ENCODE assay signal across 27 cellular contexts in genomic region chr9:8337834-8338233, GRCh38.
"Had no signal": no experiment of that assay in that cellular context is flagged by ENCODE, and none has a peak within 500 bp of the region (broad histone marks: within the 10 kb centered on the region; RNA-seq: fewer than 3 reads in every experiment).

No MANE protein-coding gene starts in this region.

- H3K4me3 Mint-ChIP-seq: immature natural killer cell; memory B cell; mesothelial cell of epicardium; naive thymus-derived CD4-positive, alpha-beta T cell; stimulated activated memory B cell treated with anti-CD40 and anti-IgM and Interleukin-4, amounts not matched to agents 10 μg/mL and 1 μg/mL and 100 μg/mL, for 72 hours; stimulated activated naive CD8-positive, alpha-beta T cell treated with anti-CD3 and anti-CD28 coated beads, Interleukin-15, Interleukin-2, amounts not matched to agents 100 ng/mL and 50 ng/mL, for 24 hours had no signal

- H3K9me3 Mint-ChIP-seq: immature natural killer cell; stimulated activated memory B cell treated with anti-CD40 and anti-IgM and Interleukin-4, amounts not matched to agents 10 μg/mL and 1 μg/mL and 100 μg/mL, for 72 hours; stimulated activated naive CD8-positive, alpha-beta T cell treated with anti-CD3 and anti-CD28 coated beads, Interleukin-15, Interleukin-2, amounts not matched to agents 100 ng/mL and 50 ng/mL, for 24 hours had no signal

- ATAC-seq: naive thymus-derived CD4-positive, alpha-beta T cell; stimulated activated memory B cell treated with anti-CD40 and anti-IgM and Interleukin-4, amounts not matched to agents 10 μg/mL and 1 μg/mL and 100 μg/mL, for 72 hours; upper lobe of right lung had no signal

- H3K79me2 ChIP-seq: parathyroid adenoma had no signal

- H2AFZ ChIP-seq: parathyroid adenoma had no signal

- H3K9me3 ChIP-seq: esophagus squamous epithelium, heart right ventricle, neutrophil, sigmoid colon, suprapubic skin, transverse colon, upper lobe of right lung, uterus had no signal

- H3K27me3 Mint-ChIP-seq: progenitor cell of endocrine pancreas; stimulated activated memory B cell treated with anti-CD40 and anti-IgM and Interleukin-4, amounts not matched to agents 10 μg/mL and 1 μg/mL and 100 μg/mL, for 72 hours had no signal

- H3K4me3 ChIP-seq: coronary artery, esophagus squamous epithelium, heart right ventricle, lung, sigmoid colon, suprapubic skin, transverse colon, upper lobe of right lung, uterus had no signal

- H3K4me1 ChIP-seq: esophagus squamous epithelium, parathyroid adenoma, sigmoid colon, suprapubic skin, upper lobe of right lung, uterus had no signal

- H3K36me3 Mint-ChIP-seq: immature natural killer cell; memory B cell; naive thymus-derived CD4-positive, alpha-beta T cell; stimulated activated memory B cell treated with anti-CD40 and anti-IgM and Interleukin-4, amounts not matched to agents 10 μg/mL and 1 μg/mL and 100 μg/mL, for 72 hours had no signal

- H3K36me3 ChIP-seq: esophagus squamous epithelium, heart right ventricle, neutrophil, sigmoid colon, suprapubic skin, transverse colon, upper lobe of right lung, uterus had no signal

- DNase-seq: effector memory CD4-positive, alpha-beta T cell; erythroblast; esophagus squamous epithelium; foreskin melanocyte; glutamatergic neuron; heart right ventricle; hypothalamus; immature natural killer cell; islet precursor cell; kidney glomerular epithelial cell; naive thymus-derived CD4-positive, alpha-beta T cell; sigmoid colon; stimulated activated CD4-positive, alpha-beta T cell treated with anti-CD3 and anti-CD28 coated beads, Interleukin-2, amount 100 ng/mL, for 24 hours; stimulated activated CD4-positive, alpha-beta T cell treated with anti-CD3 and anti-CD28 coated beads, Interleukin-4, amount 100 ng/mL, for 24 hours; transverse colon; upper lobe of right lung; uterus had no signal

- H3K9ac ChIP-seq: parathyroid adenoma had no signal

- H3K27me3 ChIP-seq: esophagus squamous epithelium, heart right ventricle, neutrophil, sigmoid colon, suprapubic skin, transverse colon, upper lobe of right lung, uterus had no signal

- H3K27ac Mint-ChIP-seq: immature natural killer cell; memory B cell; mesothelial cell of epicardium; naive thymus-derived CD4-positive, alpha-beta T cell; progenitor cell of endocrine pancreas; stimulated activated memory B cell treated with anti-CD40 and anti-IgM and Interleukin-4, amounts not matched to agents 10 μg/mL and 1 μg/mL and 100 μg/mL, for 72 hours; stimulated activated naive CD8-positive, alpha-beta T cell treated with anti-CD3 and anti-CD28 coated beads, Interleukin-15, Interleukin-2, amounts not matched to agents 100 ng/mL and 50 ng/mL, for 24 hours had no signal

- H3K4me1 Mint-ChIP-seq: immature natural killer cell; memory B cell; naive thymus-derived CD4-positive, alpha-beta T cell; stimulated activated memory B cell treated with anti-CD40 and anti-IgM and Interleukin-4, amounts not matched to agents 10 μg/mL and 1 μg/mL and 100 μg/mL, for 72 hours had no signal

- H3K27ac ChIP-seq: coronary artery, esophagus squamous epithelium, heart right ventricle, neutrophil, parathyroid adenoma, sigmoid colon, suprapubic skin, transverse colon, upper lobe of right lung, uterus had no signal
